ENCODE assay signal across 13 cellular contexts in genomic region chr2:160223560-160223959, GRCh38. TPM values are rescaled to one million over a fixed set of nuclear protein-coding genes. Genes with fewer than 3 reads are reported as not detected.
DNase-seq lines count a peak whose midpoint lies in the region; TF ChIP-seq lines count a peak whose summit lies in the region.
"Had no signal": no experiment of that assay in that cellular context is flagged by ENCODE, and none has a peak within 500 bp of the region (broad histone marks: within the 10 kb centered on the region; RNA-seq: fewer than 3 reads in every experiment).

No MANE protein-coding gene starts in this region.

- no peak for TF ChIP-seq CTCF in thyroid gland (IDR thresholded peaks at IDR 0.05)

- H3K27ac Mint-ChIP-seq in activated naive CD4-positive, alpha-beta T cell treated with anti-CD3 and anti-CD28 coated beads for 36 hours = peak overlapping the region; percentile 50
- no peak overlapping the region for H3K27ac Mint-ChIP-seq in activated naive CD4-positive, alpha-beta T cell treated with anti-CD3 and anti-CD28 coated beads, Interleukin-2, amount 10 ng/mL, durations not matched to agents 7 days and 5 days
- H3K27ac Mint-ChIP-seq: T-helper 2 cell treated with Interferon-gamma antibody and Interleukin-4, amounts not matched to agents 5 μg/mL and 100 μg/mL, for 36 hours had no signal

- CTCF ChIA-PET in activated naive CD4-positive, alpha-beta T cell treated with anti-CD3 and anti-CD28 coated beads for 36 hours (lab: Charles Lee) = interaction anchor here (1.0 to 1.2 kb wide), 2 partner anchors 37 to 101 kb away, joined by 3 to 4 read pairs; no protein-coding TSS in a partner anchor
- CTCF ChIA-PET in activated naive CD4-positive, alpha-beta T cell treated with anti-CD3 and anti-CD28 coated beads, Interleukin-2, amount 10 ng/mL, durations not matched to agents 7 days and 5 days (lab: Charles Lee) = no interaction called here

- H3K36me3 ChIP-seq in SK-N-MC (ENCODE audit: insufficient read depth, low read length) (no peaks in the 10 kb centered on the region), thyroid gland (no peaks in the 10 kb centered on the region)
- H3K36me3 ChIP-seq: spleen had no signal

- no peak overlapping the region for H3K27ac ChIP-seq in SK-N-MC
- peak overlapping the region in 2 of 3 donors; percentile 11 to 96 for H3K27ac ChIP-seq in thyroid gland
- H3K27ac ChIP-seq: spleen had no signal

- no peak for TF ChIP-seq POLR2A in thyroid gland (IDR thresholded peaks at IDR 0.05)

- H3K4me3 Mint-ChIP-seq in activated naive CD4-positive, alpha-beta T cell treated with anti-CD3 and anti-CD28 coated beads for 36 hours = no peak overlapping the region
- H3K4me3 Mint-ChIP-seq in activated naive CD4-positive, alpha-beta T cell treated with anti-CD3 and anti-CD28 coated beads, Interleukin-2, amount 10 ng/mL, durations not matched to agents 7 days and 5 days = no peak overlapping the region

- peaks cover 37 to 73% of the 10 kb centered on the region in 2 donors for H3K4me1 ChIP-seq in thyroid gland

- no peak for DNase-seq in activated naive CD4-positive, alpha-beta T cell treated with anti-CD3 and anti-CD28 coated beads for 36 hours
- no peak for DNase-seq in activated naive CD4-positive, alpha-beta T cell treated with anti-CD3 and anti-CD28 coated beads, Interleukin-2, amount 10 ng/mL, durations not matched to agents 7 days and 5 days
- DNase-seq in SK-N-MC (ENCODE audit: low read depth, low spot score) = no peak
- DNase-seq in glomerular visceral epithelial cell (ENCODE audit: extremely low spot score) = peak; percentile 44
- DNase-seq in thyroid gland = no peak
- DNase-seq in NCI-H1105 treated with DMSO at 0.1 percent for 48 hours (lab: John Stamatoyannopoulos, UW) = no peak
- no peak for DNase-seq in HK-2 (ENCODE audit: unreplicated experiment)
- no peak for DNase-seq in OCI-M1 (lab: John Stamatoyannopoulos, UW)
- DNase-seq: effector CD8-positive, alpha-beta T cell; left cardiac atrium; spleen had no signal

- no peaks in the 10 kb centered on the region for H3K9me3 Mint-ChIP-seq in activated naive CD4-positive, alpha-beta T cell treated with anti-CD3 and anti-CD28 coated beads for 36 hours
- no peaks in the 10 kb centered on the region for H3K9me3 Mint-ChIP-seq in activated naive CD4-positive, alpha-beta T cell treated with anti-CD3 and anti-CD28 coated beads, Interleukin-2, amount 10 ng/mL, durations not matched to agents 7 days and 5 days
- H3K9me3 Mint-ChIP-seq: T-helper 2 cell treated with Interferon-gamma antibody and Interleukin-4, amounts not matched to agents 5 μg/mL and 100 μg/mL, for 36 hours had no signal

- WGBS in thyroid gland, 2 donors = 85 to 90% methylated on average over 3 of the region's 3 CpGs

- no peaks in the 10 kb centered on the region for H3K36me3 Mint-ChIP-seq in activated naive CD4-positive, alpha-beta T cell treated with anti-CD3 and anti-CD28 coated beads for 36 hours (ENCODE audit: low read depth)
- H3K36me3 Mint-ChIP-seq in activated naive CD4-positive, alpha-beta T cell treated with anti-CD3 and anti-CD28 coated beads, Interleukin-2, amount 10 ng/mL, durations not matched to agents 7 days and 5 days = no peaks in the 10 kb centered on the region

- intact Hi-C loops in activated naive CD4-positive, alpha-beta T cell treated with anti-CD3 and anti-CD28 coated beads for 36 hours (cut with micrococcal nuclease) = loop anchor here (5.0 to 10.0 kb wide), 2 partner anchors 509 to 936 kb away; partner anchors contain the start of genes MARCHF7 and WDSUB1
- intact Hi-C loops in thyroid gland (cut with DNase I) = no loop called here

- H3K4me1 Mint-ChIP-seq in activated naive CD4-positive, alpha-beta T cell treated with anti-CD3 and anti-CD28 coated beads for 36 hours (ENCODE audit: low read depth) = peaks cover 52% of the 10 kb centered on the region
- H3K4me1 Mint-ChIP-seq in activated naive CD4-positive, alpha-beta T cell treated with anti-CD3 and anti-CD28 coated beads, Interleukin-2, amount 10 ng/mL, durations not matched to agents 7 days and 5 days = peaks cover 47% of the 10 kb centered on the region

- peaks cover 17% of the 10 kb centered on the region for H3K27me3 Mint-ChIP-seq in activated naive CD4-positive, alpha-beta T cell treated with anti-CD3 and anti-CD28 coated beads for 36 hours (ENCODE audit: low read depth)
- peaks cover 15% of the 10 kb centered on the region for H3K27me3 Mint-ChIP-seq in activated naive CD4-positive, alpha-beta T cell treated with anti-CD3 and anti-CD28 coated beads, Interleukin-2, amount 10 ng/mL, durations not matched to agents 7 days and 5 days

- H3K9ac ChIP-seq in SK-N-MC (ENCODE audit: insufficient read length) = no peak overlapping the region

- no peaks in the 10 kb centered on the region for H3K27me3 ChIP-seq in thyroid gland
- H3K27me3 ChIP-seq: spleen had no signal

- H3K4me3 ChIP-seq in SK-N-MC (peak overlapping the region; percentile 9; the same call in 1 of the 2 replicates), thyroid gland (replicated peaks in 1 of 3) (no peak overlapping the region)
- H3K4me3 ChIP-seq: spleen had no signal

- H3K9me3 ChIP-seq in SK-N-MC (ENCODE audit: low read depth, low read length) (no peaks in the 10 kb centered on the region), thyroid gland (no peaks in the 10 kb centered on the region)
- H3K9me3 ChIP-seq: spleen had no signal

RNA-seq across cellular contexts. Expression of gene ITGB6, which starts 23.5 kb away (rescaled TPM):
- not detected for total RNA-seq in activated naive CD4-positive, alpha-beta T cell treated with anti-CD3 and anti-CD28 coated beads for 36 hours
- 10 to 100 TPM; 11.1 to 17.2 (median 13.4) TPM for total RNA-seq in thyroid gland
- total RNA-seq: OCI-LY7, spleen had no signal

Comparison
In these comparisons a context has a peak if more than half of its experiments do, and no peak if none do; other contexts are left out.
1. RNA of gene ITGB6, which starts 23.5 kb away (total RNA-seq): 11.1 to 17.2 TPM in thyroid gland; not detected in activated naive CD4-positive, alpha-beta T cell treated with anti-CD3 and anti-CD28 coated beads for 36 hours; every median in the first group is over 10 times any median in the second.